ENCODE assay signal across 1 cellular context in the genomic region with DNA sequence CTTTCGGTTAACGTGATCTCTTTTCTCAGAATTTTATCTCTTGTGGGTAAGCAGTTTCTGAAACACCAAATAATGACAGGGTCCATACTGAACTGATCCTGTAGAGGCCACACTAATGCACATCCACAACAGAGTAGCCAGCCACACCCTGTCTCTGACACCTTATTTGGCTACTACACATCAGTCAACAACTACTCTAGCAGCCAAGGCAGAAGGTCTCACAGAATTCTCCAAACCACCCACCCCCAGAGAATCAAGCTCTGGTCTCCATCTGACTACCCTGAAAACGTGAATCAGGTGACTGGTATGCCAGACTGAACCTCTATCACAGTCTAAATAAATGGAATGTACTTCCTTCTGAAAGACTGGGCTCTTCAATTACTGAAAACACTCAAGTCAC.
TF ChIP-seq lines count a peak whose summit lies in the region.

No MANE protein-coding gene starts in this region.

TF ChIP-seq in HepG2, 621 proteins besides CTCF, POLR2A, EP300 and RAD21:
- TF ChIP-seq ZBTB42 (CRISPR knock-in tag; IDR thresholded peaks at IDR 0.05) (no peak), FOSL2 (CRISPR knock-in tag; IDR thresholded peaks at IDR 0.05) (no peak), NPAS2 (CRISPR knock-in tag; IDR thresholded peaks at IDR 0.05; ENCODE audit: borderline replicate concordance) (no peak), E2F1 (CRISPR knock-in tag; IDR thresholded peaks at IDR 0.05) (no peak), PRMT3 (CRISPR knock-in tag; IDR thresholded peaks at IDR 0.05; ENCODE audit: borderline replicate concordance, low read depth) (no peak), ZNF136 (CRISPR knock-in tag; IDR thresholded peaks at IDR 0.05; ENCODE audit: low read depth) (no peak), ZSCAN31 (CRISPR knock-in tag; IDR thresholded peaks at IDR 0.05; ENCODE audit: low read depth) (no peak), SATB2 (CRISPR knock-in tag; IDR thresholded peaks at IDR 0.05) (no peak), ARID5B (CRISPR knock-in tag; IDR thresholded peaks at IDR 0.05) (no peak), ZNF20 (CRISPR knock-in tag; IDR thresholded peaks at IDR 0.05) (no peak), GATAD1 (CRISPR knock-in tag; IDR thresholded peaks at IDR 0.05) (no peak), ZSCAN25 (CRISPR knock-in tag; IDR thresholded peaks at IDR 0.05) (no peak), CCDC6 (CRISPR knock-in tag; IDR thresholded peaks at IDR 0.05) (no peak), ZNF674 (CRISPR knock-in tag; IDR thresholded peaks at IDR 0.05; ENCODE audit: low read depth) (no peak), ZNF557 (CRISPR knock-in tag; IDR thresholded peaks at IDR 0.05) (no peak), ZNF326 (CRISPR knock-in tag; IDR thresholded peaks at IDR 0.05; ENCODE audit: borderline replicate concordance) (no peak), STAT5B (CRISPR knock-in tag; IDR thresholded peaks at IDR 0.05) (no peak)
- TF ChIP-seq, protein P1, sequence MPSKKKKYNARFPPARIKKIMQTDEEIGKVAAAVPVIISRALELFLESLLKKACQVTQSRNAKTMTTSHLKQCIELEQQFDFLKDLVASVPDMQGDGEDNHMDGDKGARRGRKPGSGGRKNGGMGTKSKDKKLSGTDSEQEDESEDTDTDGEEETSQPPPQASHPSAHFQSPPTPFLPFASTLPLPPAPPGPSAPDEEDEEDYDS (CRISPR knock-in tag; IDR thresholded peaks at IDR 0.05) = no peak
- TF ChIP-seq, protein P2, sequence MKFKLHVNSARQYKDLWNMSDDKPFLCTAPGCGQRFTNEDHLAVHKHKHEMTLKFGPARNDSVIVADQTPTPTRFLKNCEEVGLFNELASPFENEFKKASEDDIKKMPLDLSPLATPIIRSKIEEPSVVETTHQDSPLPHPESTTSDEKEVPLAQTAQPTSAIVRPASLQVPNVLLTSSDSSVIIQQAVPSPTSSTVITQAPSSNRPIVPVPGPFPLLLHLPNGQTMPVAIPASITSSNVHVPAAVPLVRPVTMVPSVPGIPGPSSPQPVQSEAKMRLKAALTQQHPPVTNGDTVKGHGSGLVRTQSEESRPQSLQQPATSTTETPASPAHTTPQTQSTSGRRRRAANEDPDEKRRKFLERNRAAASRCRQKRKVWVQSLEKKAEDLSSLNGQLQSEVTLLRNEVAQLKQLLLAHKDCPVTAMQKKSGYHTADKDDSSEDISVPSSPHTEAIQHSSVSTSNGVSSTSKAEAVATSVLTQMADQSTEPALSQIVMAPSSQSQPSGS (CRISPR knock-in tag; IDR thresholded peaks at IDR 0.05) = no peak
